In the genomic region with DNA sequence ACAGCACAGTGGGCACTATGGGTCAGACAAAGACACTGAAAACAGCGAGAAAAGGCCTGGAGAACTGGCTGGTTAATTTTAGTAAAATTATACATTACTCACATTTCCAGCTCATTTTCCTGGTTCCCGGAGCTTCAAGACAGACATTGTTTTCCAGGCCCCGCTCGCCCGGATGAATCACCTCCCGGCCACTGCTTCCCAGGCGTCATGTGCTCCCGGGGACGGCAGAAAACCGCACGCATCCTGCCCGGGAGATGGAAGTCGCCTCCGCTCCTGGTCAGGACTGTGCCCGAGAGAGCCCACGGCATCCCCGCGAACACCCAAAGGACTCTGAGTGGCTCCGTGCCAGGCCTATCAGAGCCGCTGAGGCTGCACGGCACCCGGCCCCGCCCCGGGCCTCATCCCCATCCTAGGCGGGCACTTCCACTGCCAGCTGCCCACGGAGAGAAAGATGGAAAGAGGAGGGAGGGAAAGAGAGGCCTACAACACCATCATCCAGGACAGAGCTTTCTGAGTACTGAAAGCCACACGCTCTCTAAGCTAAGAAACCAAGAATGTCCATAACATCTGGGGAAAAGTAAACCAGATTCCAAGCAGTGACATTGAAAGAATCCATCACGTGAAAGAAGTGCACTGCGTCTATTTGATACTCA, we compare ENCODE assay signal across 9 cellular contexts.
DNase-seq lines count a peak whose midpoint lies in the region; ATAC-seq, FAIRE-seq and TF ChIP-seq lines count a peak whose summit lies in the region.
"Had no signal": no experiment of that assay in that cellular context is flagged by ENCODE, and none has a peak within 500 bp of the region (broad histone marks: within the 10 kb centered on the region; RNA-seq: fewer than 3 reads in every experiment).

No MANE protein-coding gene starts in this region.

- peak; percentile 52 to 78 for DNase-seq in A549 (ENCODE audit: low read depth in 1 of 2, low spot score in 1 of 2)
- peak; percentile 51 to 52 for DNase-seq in PC-9
- no peak for DNase-seq in prostate gland (ENCODE audit: low spot score)
- no peak for DNase-seq in NCI-H1417 (lab: John Stamatoyannopoulos, UW)
- no peak for DNase-seq in DMS114 treated with DMSO at 0.1 percent for 48 hours (lab: John Stamatoyannopoulos, UW; ENCODE audit: unreplicated experiment)
- DNase-seq: activated naive CD8-positive, alpha-beta T cell treated with anti-CD3 and anti-CD28 coated beads, Interleukin-2, amount 10 ng/mL, durations not matched to agents 7 days and 5 days had no signal

- H3K36me3 ChIP-seq in PC-9 (ENCODE audit: low read depth) = no peaks in the 10 kb centered on the region; the same call in 1 of the 2 replicates
- no peaks in the 10 kb centered on the region for H3K36me3 ChIP-seq in mucosa of stomach (ENCODE audit: control insufficient read depth, insufficient read depth, low read length)
- no peaks in the 10 kb centered on the region for H3K36me3 ChIP-seq in prostate gland

- no peak for FAIRE-seq in A549 (lab: Jason Lieb, UNC)

- 30% methylated on average over 23 of the region's 29 CpGs for WGBS in A549 (ENCODE audit: missing lambda C conversion rate)
- 60% methylated on average over 24 of the region's 29 CpGs for WGBS in prostate gland

- no peak for TF ChIP-seq EP300 in A549 (IDR thresholded peaks at IDR 0.05)

- POLR2A ChIA-PET in A549 (lab: Yijun Ruan, JAX) = interaction anchor here (0.7 to 1.8 kb wide), 4 partner anchors 9 to 75 kb away, joined by 3 to 8 read pairs (median 3); partner anchors contain the start of gene VGLL4
- POLR2A ChIA-PET in PC-9 (lab: Charles Lee; ENCODE audit: unreplicated experiment) = no interaction called here

- H3K4me1 ChIP-seq in A549 (peaks cover 22% of the 10 kb centered on the region), PC-9 (replicated peaks; ENCODE audit: insufficient read depth) (peaks cover 34% of the 10 kb centered on the region), mucosa of stomach (ENCODE audit: control insufficient read depth, insufficient read depth, low read length) (peaks cover 20% of the 10 kb centered on the region), prostate gland (replicated peaks) (no peaks in the 10 kb centered on the region)

- peak; percentile 79 to 85 for ATAC-seq in A549
- peak; percentile 67 for ATAC-seq in esophagus mucosa
- no peak for ATAC-seq in GM18520 (IDR thresholded peaks at IDR 0.05; ENCODE audit: unreplicated experiment)

- H2AFZ ChIP-seq in PC-9 = no peak overlapping the region

- peaks cover 44% of the 10 kb centered on the region for H4K20me1 ChIP-seq in PC-9 (ENCODE audit: insufficient read depth)

- TSS peak; percentile 81 for BruUV-seq in PC-9 (replicated peaks; lab: Mats Ljungman, UMichigan)

- peaks cover 58% of the 10 kb centered on the region for H3K79me2 ChIP-seq in PC-9 (ENCODE audit: low read depth)

- TF ChIP-seq POLR2A in A549 (IDR thresholded peaks at IDR 0.05; ENCODE audit: low read length) (no peak), prostate gland (IDR thresholded peaks at IDR 0.05) (no peak)

- intact Hi-C loops in PC-9 (cut with micrococcal nuclease; ENCODE audit: unreplicated experiment) = loop anchor here (1.0 to 5.0 kb wide), 2 partner anchors 32 to 74 kb away; partner anchors contain the start of gene VGLL4
- intact Hi-C loops in prostate gland (cut with DNase I) = no loop called here

- H3K9ac ChIP-seq in mucosa of stomach (ENCODE audit: low read length) = peak overlapping the region; percentile 45

- peaks cover 27% of the 10 kb centered on the region for H3F3A ChIP-seq in PC-9 (ENCODE audit: insufficient read depth, low read depth)

- 0 out of 5 replicates have a peak, but pooled peaks of 1 of the 2 experiments have one; percentile 10 for TF ChIP-seq RAD21 in A549 (conservative IDR thresholded peaks at IDR 0.05 in 1 of 2, IDR thresholded peaks at IDR 0.05 in 1 of 2)

- H3K27ac ChIP-seq in A549 (peak overlapping the region; percentile 87 to 93), PC-9 (peak overlapping the region; percentile 96), prostate gland (peak overlapping the region in 1 of 2 donors; percentile 19)

- no peak for TF ChIP-seq CTCF in A549 (IDR thresholded peaks at IDR 0.05)
- no peak for TF ChIP-seq CTCF in PC-9 (conservative IDR thresholded peaks at IDR 0.05)
- no peak for TF ChIP-seq CTCF in prostate gland (IDR thresholded peaks at IDR 0.05)

- CTCF ChIA-PET in A549 (lab: Yijun Ruan, JAX) = interaction anchor here (0.7 to 3.3 kb wide), 9 partner anchors 12 to 254 kb away, joined by 3 to 11 read pairs (median 4); no protein-coding TSS in a partner anchor
- CTCF ChIA-PET in PC-9 (lab: Charles Lee) = interaction anchor here (0.5 kb wide), 1 partner anchor 179 kb away, joined by 13 read pairs; no protein-coding TSS in a partner anchor

- H3K4me2 ChIP-seq in A549 (peak overlapping the region; percentile 91), PC-9 (peak overlapping the region; percentile 82)

- H3K27me3 ChIP-seq in PC-9 (ENCODE audit: insufficient read depth, low read depth) = no peaks in the 10 kb centered on the region
- H3K27me3 ChIP-seq in mucosa of stomach (ENCODE audit: control insufficient read depth, insufficient read depth, low read length) = no peaks in the 10 kb centered on the region
- no peaks in the 10 kb centered on the region for H3K27me3 ChIP-seq in prostate gland (replicated peaks; ENCODE audit: insufficient read depth)

- no peaks in the 10 kb centered on the region for H3K9me2 ChIP-seq in PC-9 (ENCODE audit: insufficient read depth)

- no peaks in the 10 kb centered on the region for H3K9me3 ChIP-seq in A549
- no peaks in the 10 kb centered on the region for H3K9me3 ChIP-seq in PC-9 (ENCODE audit: insufficient read depth, low read depth)
- no peaks in the 10 kb centered on the region for H3K9me3 ChIP-seq in mucosa of stomach (ENCODE audit: control insufficient read depth, low read length)
- no peaks in the 10 kb centered on the region for H3K9me3 ChIP-seq in prostate gland

- H3K4me3 ChIP-seq in A549 (peak overlapping the region; percentile 26), PC-9 (peak overlapping the region; percentile 30; the same call in 1 of the 2 replicates), mucosa of stomach (ENCODE audit: low read length) (no peak overlapping the region), prostate gland (no peak overlapping the region)

TF ChIP-seq in A549, 52 proteins besides CTCF, POLR2A, EP300 and RAD21:
- no peak for TF ChIP-seq ZNF302 (CRISPR knock-in tag; IDR thresholded peaks at IDR 0.05)
- 0 out of 2 replicates have a peak, but pooled peaks have one; percentile 29 for TF ChIP-seq MYC (IDR thresholded peaks at IDR 0.05; ENCODE audit: borderline replicate concordance, low read length)
- TF ChIP-seq USF2 (IDR thresholded peaks at IDR 0.05) = peak; percentile 49
- TF ChIP-seq MAX (IDR thresholded peaks at IDR 0.05) = 0 out of 2 replicates have a peak, but pooled peaks have one; percentile 23
TF ChIP-seq in A549: peak in this region for 3.

Comparison
In these comparisons a context has a peak if more than half of its experiments do, and no peak if none do; other contexts are left out.
1. DNase-seq: peak in A549 (2 of 2) and PC-9 (2 of 2); none in prostate gland (single experiment), NCI-H1417 (0 of 3) and DMS114 treated with DMSO at 0.1 percent for 48 hours (single experiment).
2. H3K4me3 ChIP-seq: peak in A549 (single experiment) and PC-9 (single experiment); none in mucosa of stomach (single experiment) and prostate gland (0 of 2).